26 cellular contexts compared by ENCODE assay signal in the genomic region with DNA sequence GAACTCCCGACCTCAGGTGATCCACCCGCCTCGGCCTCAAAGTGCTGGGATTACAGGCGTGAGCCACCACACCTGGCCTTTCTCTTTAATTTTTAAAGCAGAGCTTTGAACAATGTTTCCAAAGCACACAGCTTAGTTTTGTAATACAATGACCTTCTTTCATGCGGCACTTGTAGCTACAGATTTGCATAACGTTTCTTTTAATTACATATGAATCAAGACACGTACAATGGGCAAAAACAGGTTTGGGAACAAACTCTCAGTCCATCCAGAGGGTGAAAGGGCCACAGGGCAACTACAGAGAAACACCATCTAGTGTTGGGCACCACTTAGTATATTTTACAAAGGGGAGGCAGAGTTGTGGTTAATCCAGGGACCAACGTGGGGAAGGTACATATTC. TPM values are rescaled to one million over a fixed set of nuclear protein-coding genes. Genes with fewer than 3 reads are reported as not detected.
"Had no signal": no experiment of that assay in that cellular context is flagged by ENCODE, and none has a peak within 500 bp of the region (broad histone marks: within the 10 kb centered on the region; RNA-seq: fewer than 3 reads in every experiment).

No MANE protein-coding gene starts in this region.

- DNase-seq: activated CD4-positive, alpha-beta T cell treated with anti-CD3 and anti-CD28 coated beads, Interleukin-2, amount 10 ng/mL, durations not matched to agents 24 days and 14 days; activated CD8-positive, alpha-beta T cell treated with anti-CD3 and anti-CD28 coated beads, Interleukin-2, amount 10 ng/mL, durations not matched to agents 7 days and 5 days; activated naive CD4-positive, alpha-beta T cell; activated naive CD8-positive, alpha-beta T cell treated with anti-CD3 and anti-CD28 coated beads for 36 hours; central memory CD4-positive, alpha-beta T cell; dermis blood vessel endothelial cell; effector CD8-positive, alpha-beta T cell; esophagus squamous epithelium; gastrocnemius medialis; hippocampal formation; kidney glomerular epithelial cell; left lung; midbrain; ovary; stimulated activated CD4-positive, alpha-beta T cell treated with anti-CD3 and anti-CD28 coated beads, Interleukin-2, amount 100 ng/mL, for 48 hours; stimulated activated CD8-positive, alpha-beta memory T cell treated with anti-CD3 and anti-CD28 coated beads, Interleukin-4, amount 100 ng/mL, for 48 hours; stimulated activated naive B cell treated with anti-CD40 and anti-IgM and Interleukin-4, amounts not matched to agents 10 μg/mL and 1 μg/mL and 100 μg/mL, for 72 hours; trophoblast cell; uterus had no signal

- H3K4me3 ChIP-seq: esophagus squamous epithelium, gastrocnemius medialis, left lung, ovary, prostate gland, uterus had no signal

- H3K27me3 Mint-ChIP-seq: activated CD4-positive, alpha-beta T cell treated with anti-CD3 and anti-CD28 coated beads, Interleukin-2, amount 10 ng/mL, durations not matched to agents 24 days and 14 days; activated naive CD8-positive, alpha-beta T cell treated with anti-CD3 and anti-CD28 coated beads for 36 hours; stimulated activated naive B cell treated with anti-CD40 and anti-IgM and Interleukin-4, amounts not matched to agents 10 μg/mL and 1 μg/mL and 100 μg/mL, for 72 hours had no signal

- H3K36me3 ChIP-seq: gastrocnemius medialis, ovary, prostate gland, uterus had no signal

- H3K4me1 ChIP-seq: gastrocnemius medialis, prostate gland, uterus had no signal

- H3K9me3 ChIP-seq: esophagus squamous epithelium, gastrocnemius medialis, left lung, ovary, prostate gland, uterus had no signal

- H3K27ac Mint-ChIP-seq: activated naive CD8-positive, alpha-beta T cell treated with anti-CD3 and anti-CD28 coated beads for 36 hours had no signal

- ATAC-seq: activated CD4-positive, CD25-positive, alpha-beta regulatory T cell treated with anti-CD3 and anti-CD28 coated beads, Interleukin-2, amount 50 U/mL, for 24 hours; activated CD8-positive, alpha-beta T cell treated with anti-CD3 and anti-CD28 coated beads, Interleukin-2, amount 10 ng/mL, durations not matched to agents 7 days and 5 days; gastrocnemius medialis; left lung; natural killer cell treated with Interleukin-12 subunit alpha and Interleukin-12 subunit beta and Interleukin-15 and Interleukin-18, amount 100 ng/mL, for 72 hours; stimulated activated naive B cell treated with anti-CD40 and anti-IgM and Interleukin-4, amounts not matched to agents 10 μg/mL and 1 μg/mL and 100 μg/mL, for 72 hours had no signal

- H3K27ac ChIP-seq: esophagus squamous epithelium, gastrocnemius medialis, ovary, prostate gland, uterus had no signal

- H3K4me3 Mint-ChIP-seq: activated CD4-positive, alpha-beta T cell treated with anti-CD3 and anti-CD28 coated beads, Interleukin-2, amount 10 ng/mL, durations not matched to agents 24 days and 14 days; activated CD8-positive, alpha-beta T cell treated with anti-CD3 and anti-CD28 coated beads, Interleukin-2, amount 10 ng/mL, durations not matched to agents 7 days and 5 days; activated naive CD8-positive, alpha-beta T cell treated with anti-CD3 and anti-CD28 coated beads for 36 hours; natural killer cell treated with Interleukin-12 subunit alpha and Interleukin-12 subunit beta and Interleukin-15 and Interleukin-18, amount 100 ng/mL, for 72 hours; stimulated activated naive B cell treated with anti-CD40 and anti-IgM and Interleukin-4, amounts not matched to agents 10 μg/mL and 1 μg/mL and 100 μg/mL, for 72 hours had no signal

- H3K27me3 ChIP-seq: esophagus squamous epithelium, gastrocnemius medialis, left lung, ovary, uterus had no signal

RNA-seq across cellular contexts. Expression of a gene that starts 19.0 kb away (rescaled TPM):
- total RNA-seq: astrocyte, temporal lobe had no signal

RNA-seq across cellular contexts. Expression of a gene that starts 23.7 kb away (rescaled TPM):
- total RNA-seq: astrocyte, endothelial cell of umbilical vein, lung microvascular endothelial cell had no signal
